ENCODE assay signal across 10 cellular contexts in genomic region chr6:146968041-146968760, GRCh38.
DNase-seq lines count a peak whose midpoint lies in the region; TF ChIP-seq lines count a peak whose summit lies in the region.
"Had no signal": no experiment of that assay in that cellular context is flagged by ENCODE, and none has a peak within 500 bp of the region (broad histone marks: within the 10 kb centered on the region; RNA-seq: fewer than 3 reads in every experiment).

No MANE protein-coding gene starts in this region.

- peaks cover 9% of the 10 kb centered on the region for H3K9me3 Mint-ChIP-seq in chondrocyte (ENCODE audit: low read depth)
- peaks cover 23% of the 10 kb centered on the region for H3K9me3 Mint-ChIP-seq in activated CD4-positive, alpha-beta memory T cell treated with anti-CD3 and anti-CD28 coated beads for 36 hours

- H3K36me3 Mint-ChIP-seq in chondrocyte (ENCODE audit: low read depth), result peaks cover 4% of the 10 kb centered on the region
- peaks cover 8% of the 10 kb centered on the region for H3K36me3 Mint-ChIP-seq in activated CD4-positive, alpha-beta memory T cell treated with anti-CD3 and anti-CD28 coated beads for 36 hours

- peaks cover 18% of the 10 kb centered on the region for H3K4me1 Mint-ChIP-seq in chondrocyte (ENCODE audit: low read depth)
- H3K4me1 Mint-ChIP-seq in activated CD4-positive, alpha-beta memory T cell treated with anti-CD3 and anti-CD28 coated beads for 36 hours (ENCODE audit: low read depth), result no peaks in the 10 kb centered on the region
- H3K4me1 Mint-ChIP-seq: activated CD4-positive, alpha-beta T cell treated with anti-CD3 and anti-CD28 coated beads for 36 hours had no signal

- POLR2A ChIA-PET in activated CD4-positive, alpha-beta memory T cell treated with anti-CD3 and anti-CD28 coated beads for 36 hours (lab: Charles Lee), result no interaction called here

- TF ChIP-seq CTCF in chondrocyte (IDR thresholded peaks at IDR 0.05), result no peak

- CTCF ChIA-PET in activated CD4-positive, alpha-beta memory T cell treated with anti-CD3 and anti-CD28 coated beads for 36 hours (lab: Charles Lee), result interaction anchor here (0.7 kb wide), 1 partner anchor 22 kb away, joined by 3 read pairs; no protein-coding TSS in a partner anchor

- DNase-seq in GM04504 (ENCODE audit: low read depth) (peak; percentile 53), NCI-H446 (lab: John Stamatoyannopoulos, UW) (peak; percentile 84 to 91), chondrocyte (ENCODE audit: low spot score) (no peak), pons (ENCODE audit: low spot score) (peak; percentile 6), nucleus accumbens (lab: John Stamatoyannopoulos, UW) (no peak), SKM-1 (lab: John Stamatoyannopoulos, UW; ENCODE audit: unreplicated experiment) (no peak)
- DNase-seq in activated CD4-positive, alpha-beta memory T cell treated with anti-CD3 and anti-CD28 coated beads for 36 hours, result no peak
- no peak for DNase-seq in activated CD4-positive, alpha-beta T cell treated with anti-CD3 and anti-CD28 coated beads for 4 hours
- DNase-seq: activated CD4-positive, alpha-beta T cell treated with anti-CD3 and anti-CD28 coated beads for 36 hours; retina had no signal

- intact Hi-C loops in activated CD4-positive, alpha-beta memory T cell treated with anti-CD3 and anti-CD28 coated beads for 36 hours (cut with micrococcal nuclease), result no loop called here

- peak overlapping the region; percentile 29 for H3K27ac Mint-ChIP-seq in chondrocyte (ENCODE audit: unreplicated experiment)
- no peak overlapping the region for H3K27ac Mint-ChIP-seq in activated CD4-positive, alpha-beta memory T cell treated with anti-CD3 and anti-CD28 coated beads for 36 hours
- H3K27ac Mint-ChIP-seq: activated CD4-positive, alpha-beta T cell treated with anti-CD3 and anti-CD28 coated beads for 36 hours had no signal

- no peak overlapping the region for H3K4me3 Mint-ChIP-seq in chondrocyte (ENCODE audit: unreplicated experiment)
- H3K4me3 Mint-ChIP-seq in activated CD4-positive, alpha-beta memory T cell treated with anti-CD3 and anti-CD28 coated beads for 36 hours, result no peak overlapping the region
- H3K4me3 Mint-ChIP-seq: activated CD4-positive, alpha-beta T cell treated with anti-CD3 and anti-CD28 coated beads for 36 hours had no signal

- no peaks in the 10 kb centered on the region for H3K27me3 Mint-ChIP-seq in chondrocyte (ENCODE audit: low read depth)
- H3K27me3 Mint-ChIP-seq in activated CD4-positive, alpha-beta memory T cell treated with anti-CD3 and anti-CD28 coated beads for 36 hours, result no peaks in the 10 kb centered on the region
- H3K27me3 Mint-ChIP-seq: activated CD4-positive, alpha-beta T cell treated with anti-CD3 and anti-CD28 coated beads for 36 hours had no signal

Comparison
In these comparisons a context has a peak if more than half of its experiments do, and no peak if none do; other contexts are left out.
1. DNase-seq: peak in GM04504 (single experiment), NCI-H446 (2 of 2) and pons (single experiment); none in chondrocyte (single experiment), activated CD4-positive, alpha-beta memory T cell treated with anti-CD3 and anti-CD28 coated beads for 36 hours (single experiment), nucleus accumbens (0 of 56), SKM-1 (single experiment) and activated CD4-positive, alpha-beta T cell treated with anti-CD3 and anti-CD28 coated beads for 4 hours (0 of 2).